Comparison of ENCODE assay signal across 1 cellular context in the genomic region with DNA sequence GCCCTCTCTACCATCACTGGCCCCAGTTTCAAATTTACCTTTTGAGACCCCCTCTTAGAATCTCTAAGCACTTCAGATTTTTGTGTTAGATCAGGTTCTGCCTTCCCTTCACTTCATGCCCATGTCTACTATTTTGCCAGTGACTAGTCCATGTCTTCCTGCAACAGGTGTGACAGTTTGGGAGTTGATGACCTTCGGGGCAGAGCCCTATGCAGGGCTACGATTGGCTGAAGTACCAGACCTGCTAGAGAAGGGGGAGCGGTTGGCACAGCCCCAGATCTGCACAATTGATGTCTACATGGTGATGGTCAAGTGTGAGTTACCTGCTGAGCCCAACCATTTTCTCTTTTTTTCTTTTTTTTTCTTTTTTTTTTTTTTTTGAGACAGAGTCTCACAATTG.
TF ChIP-seq lines count a peak whose summit lies in the region.

No MANE protein-coding gene starts in this region.

TF ChIP-seq in HepG2, 621 proteins besides CTCF, POLR2A, EP300 and RAD21:
- peak; percentile 38; the same call in 1 of the 2 replicates for TF ChIP-seq RBFOX2 (IDR thresholded peaks at IDR 0.05; ENCODE audit: low read depth, low read length)
- no peak for TF ChIP-seq ZNF335 (CRISPR knock-in tag; IDR thresholded peaks at IDR 0.05)
- no peak for TF ChIP-seq ATF7 (IDR thresholded peaks at IDR 0.05)
- no peak for TF ChIP-seq ATF7 (CRISPR knock-in tag; IDR thresholded peaks at IDR 0.05)
- TF ChIP-seq RBM22 (optimal IDR thresholded peaks at IDR 0.05; ENCODE audit: low read length), result peak; percentile 34
- TF ChIP-seq ZNF567 (CRISPR knock-in tag; IDR thresholded peaks at IDR 0.05; ENCODE audit: borderline replicate concordance), result no peak
- 0 out of 2 replicates have a peak, but pooled peaks have one; percentile 52 for TF ChIP-seq SSRP1 (CRISPR knock-in tag; IDR thresholded peaks at IDR 0.05)
